ENCODE assay signal across 35 cellular contexts in the genomic region with DNA sequence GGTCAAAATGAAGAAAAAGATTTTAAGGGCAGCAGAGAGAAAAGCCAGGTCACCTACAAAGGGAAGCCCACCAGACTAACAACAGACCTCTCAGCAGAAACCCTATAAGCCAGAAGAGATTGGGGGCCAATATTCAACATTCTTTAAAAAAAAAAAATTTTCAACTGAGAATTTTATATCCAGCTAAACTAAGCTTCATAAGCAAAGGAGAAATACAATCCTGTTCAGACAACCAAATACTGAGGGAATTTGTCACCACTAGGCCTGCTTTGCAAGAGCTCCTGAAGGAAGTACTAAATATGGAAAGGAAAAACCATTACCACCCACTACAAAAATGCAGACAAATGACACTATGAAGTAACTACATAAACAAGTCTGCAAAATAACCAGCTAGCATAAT. TPM values are rescaled to one million over a fixed set of nuclear protein-coding genes. Genes with fewer than 3 reads are reported as not detected.
"Had no signal": no experiment of that assay in that cellular context is flagged by ENCODE, and none has a peak within 500 bp of the region (broad histone marks: within the 10 kb centered on the region; RNA-seq: fewer than 3 reads in every experiment).

No MANE protein-coding gene starts in this region.

- DNase-seq: colonic mucosa; cortex of kidney; effector CD8-positive, alpha-beta T cell; effector memory CD8-positive, alpha-beta T cell; endodermal cell; erythroblast; esophagus squamous epithelium; foreskin fibroblast; foreskin melanocyte; gastrocnemius medialis; glutamatergic neuron; head of caudate nucleus; heart right ventricle; hippocampal formation; left cardiac atrium; left lung; left ventricle myocardium superior; lower lobe of right lung; mesenchymal stem cell; mucosa of descending colon; naive B cell had no signal

- H3K4me3 ChIP-seq: colonic mucosa, esophagus squamous epithelium, gastrocnemius medialis, heart right ventricle, left lung, lower lobe of right lung, mucosa of descending colon had no signal

- H3K27ac ChIP-seq: colonic mucosa, epithelial cell of prostate, esophagus squamous epithelium, gastrocnemius medialis, heart right ventricle, left lung, lower lobe of right lung had no signal

- H3K9me3 ChIP-seq: colonic mucosa, gastrocnemius medialis had no signal

- H3K36me3 ChIP-seq: colonic mucosa, esophagus squamous epithelium, gastrocnemius medialis, heart right ventricle, left lung, lower lobe of right lung had no signal

- FAIRE-seq: endometrium, islet of Langerhans, keratinocyte had no signal

- H3K36me3 Mint-ChIP-seq: mesothelial cell of epicardium had no signal

- H3K4me3 Mint-ChIP-seq: dendritic cell treated with granulocyte-macrophage colony-stimulating factor and Interleukin-4, amounts not matched to agents 40 ng/mL and 50 ng/mL, for 4 days; effector memory CD8-positive, alpha-beta T cell; endodermal cell; mesothelial cell of epicardium; naive B cell had no signal

- H3K27me3 Mint-ChIP-seq: dendritic cell treated with granulocyte-macrophage colony-stimulating factor and Interleukin-4, amounts not matched to agents 40 ng/mL and 50 ng/mL, for 4 days had no signal

- H3K27ac Mint-ChIP-seq: dendritic cell treated with granulocyte-macrophage colony-stimulating factor and Interleukin-4, amounts not matched to agents 40 ng/mL and 50 ng/mL, for 4 days; effector memory CD8-positive, alpha-beta T cell; endodermal cell; mesothelial cell of epicardium; naive B cell had no signal

- H3K27me3 ChIP-seq: colonic mucosa, esophagus squamous epithelium, gastrocnemius medialis, heart right ventricle, left lung had no signal

- H3K4me1 Mint-ChIP-seq: endodermal cell, mesothelial cell of epicardium, naive B cell had no signal

- H3K4me1 ChIP-seq: colonic mucosa, esophagus squamous epithelium, gastrocnemius medialis, heart right ventricle, left lung, lower lobe of right lung had no signal

- ATAC-seq: effector memory CD8-positive, alpha-beta T cell; esophagus mucosa; gastrocnemius medialis; heart right ventricle; left cardiac atrium; left lung; left ventricle myocardium superior; lower lobe of right lung; mucosa of descending colon had no signal

RNA-seq across cellular contexts. Expression of gene PATE4, which starts 13.1 kb away (rescaled TPM):
- total RNA-seq: colonic mucosa, dermis microvascular lymphatic vessel endothelial cell, endodermal cell, esophagus mucosa, esophagus squamous epithelium, gastrocnemius medialis, glomerular endothelial cell, heart right ventricle, kidney epithelial cell, left cardiac atrium, left lung, left ventricle myocardium superior, lower leg skin, lower lobe of right lung, lung microvascular endothelial cell, mesenteric fat pad, mesothelial cell of epicardium, mucosa of descending colon, myocyte had no signal
- polyA plus RNA-seq: heart right ventricle, keratinocyte had no signal

RNA-seq across cellular contexts. Expression of gene DDX25, which starts 58.1 kb away (rescaled TPM):
- total RNA-seq: dermis microvascular lymphatic vessel endothelial cell, esophagus mucosa, gastrocnemius medialis, glomerular endothelial cell, heart right ventricle, left ventricle myocardium superior, lower lobe of right lung, mesenteric fat pad, myocyte had no signal

RNA-seq across cellular contexts. Expression of gene PATE3, which starts 58.3 kb away (rescaled TPM):
- total RNA-seq: colonic mucosa, dermis microvascular lymphatic vessel endothelial cell, endodermal cell, esophagus mucosa, esophagus squamous epithelium, gastrocnemius medialis, glomerular endothelial cell, heart right ventricle, kidney epithelial cell, left cardiac atrium, left lung, left ventricle myocardium superior, lower leg skin, lower lobe of right lung, lung microvascular endothelial cell, mesenteric fat pad, mesothelial cell of epicardium, mucosa of descending colon, myocyte had no signal
- polyA plus RNA-seq: heart right ventricle, keratinocyte had no signal
